Comparison of ENCODE assay signal across 18 cellular contexts in genomic region chr7:94512735-94513564, GRCh38. TPM values are rescaled to one million over a fixed set of nuclear protein-coding genes. Genes with fewer than 3 reads are reported as not detected.
DNase-seq lines count a peak whose midpoint lies in the region; ATAC-seq and TF ChIP-seq lines count a peak whose summit lies in the region.
"Had no signal": no experiment of that assay in that cellular context is flagged by ENCODE, and none has a peak within 500 bp of the region (broad histone marks: within the 10 kb centered on the region; RNA-seq: fewer than 3 reads in every experiment).

No MANE protein-coding gene starts in this region.

- H3K36me3 Mint-ChIP-seq in activated naive CD8-positive, alpha-beta T cell treated with anti-CD3 and anti-CD28 coated beads, Interleukin-2, amount 50 U/mL, for 24 hours (ENCODE audit: low read depth) = peaks cover 17% of the 10 kb centered on the region

- CTCF ChIA-PET in HEK293T (lab: Yijun Ruan, JAX) = interaction anchor here (0.7 kb wide), 1 partner anchor 297 kb away, joined by 3 read pairs; no protein-coding TSS in a partner anchor

- peak overlapping the region; percentile 55 for H3K27ac Mint-ChIP-seq in activated naive CD8-positive, alpha-beta T cell treated with anti-CD3 and anti-CD28 coated beads, Interleukin-2, amount 50 U/mL, for 24 hours
- H3K27ac Mint-ChIP-seq: stimulated activated effector memory CD8-positive, alpha-beta T cell treated with anti-CD3 and anti-CD28 coated beads, Interleukin-12 subunit alpha, Interleukin-12 subunit beta, amount 100 ng/mL, for 72 hours had no signal

- TF ChIP-seq CTCF in mucosa of descending colon (IDR thresholded peaks at IDR 0.05) = no peak

- peaks cover 56% of the 10 kb centered on the region for H4K20me1 ChIP-seq in BLaER1

- no peaks in the 10 kb centered on the region for H3K9me3 Mint-ChIP-seq in activated naive CD8-positive, alpha-beta T cell treated with anti-CD3 and anti-CD28 coated beads, Interleukin-2, amount 50 U/mL, for 24 hours
- H3K9me3 Mint-ChIP-seq: activated T-cell treated with anti-CD3 and anti-CD28 coated beads, Interleukin-2, amount 50 U/mL, for 24 hours; stimulated activated effector memory CD8-positive, alpha-beta T cell treated with anti-CD3 and anti-CD28 coated beads, Interleukin-12 subunit alpha, Interleukin-12 subunit beta, amount 100 ng/mL, for 72 hours had no signal

- H3K36me3 ChIP-seq in BLaER1 = peaks cover 13% of the 10 kb centered on the region
- no peaks in the 10 kb centered on the region for H3K36me3 ChIP-seq in mucosa of descending colon (ENCODE audit: low read depth)

- POLR2A ChIA-PET in HEK293T (lab: Yijun Ruan, JAX) = no interaction called here

- DNase-seq in HEK293T (ENCODE audit: extremely low spot score) (no peak), mucosa of descending colon (peak in 2 of 3 donors; percentile 38 to 54), ureter (ENCODE audit: low spot score) (no peak)
- no peak for DNase-seq in activated naive CD8-positive, alpha-beta T cell treated with anti-CD3 and anti-CD28 coated beads, Interleukin-2, amount 50 U/mL, for 24 hours
- no peak for DNase-seq in activated CD8-positive, alpha-beta memory T cell treated with anti-CD3 and anti-CD28 coated beads, Interleukin-2, amount 50 U/mL, for 48 hours
- DNase-seq in stimulated activated CD4-positive, alpha-beta T cell treated with anti-CD3 and anti-CD28 coated beads, Interleukin-1b, Interleukin-23, amount 100 ng/mL, for 48 hours = no peak
- DNase-seq: activated T-cell treated with anti-CD3 and anti-CD28 coated beads, Interleukin-2, amount 50 U/mL, for 24 hours; C1 segment of cervical spinal cord; effector CD4-positive, alpha-beta T cell; GOT3; midbrain; NCI-H1694 treated with DMSO at 0.1 percent for 48 hours; OCI-M1; stimulated activated CD4-positive, alpha-beta T cell treated with anti-CD3 and anti-CD28 coated beads, Interleukin-4, amount 100 ng/mL, for 1 hour had no signal

- H3K9ac ChIP-seq in BLaER1 = no peak overlapping the region
- H3K9ac ChIP-seq: KMS-11 had no signal

- H3K27me3 Mint-ChIP-seq in activated naive CD8-positive, alpha-beta T cell treated with anti-CD3 and anti-CD28 coated beads, Interleukin-2, amount 50 U/mL, for 24 hours = no peaks in the 10 kb centered on the region
- H3K27me3 Mint-ChIP-seq: activated T-cell treated with anti-CD3 and anti-CD28 coated beads, Interleukin-2, amount 50 U/mL, for 24 hours had no signal

- H3K4me1 Mint-ChIP-seq in activated naive CD8-positive, alpha-beta T cell treated with anti-CD3 and anti-CD28 coated beads, Interleukin-2, amount 50 U/mL, for 24 hours = peaks cover 54% of the 10 kb centered on the region

- H3K27me3 ChIP-seq in BLaER1 = no peaks in the 10 kb centered on the region

- H3K4me1 ChIP-seq in BLaER1 (peaks cover 45% of the 10 kb centered on the region), mucosa of descending colon (ENCODE audit: low read depth) (peaks cover 34% of the 10 kb centered on the region)

- ATAC-seq in activated naive CD8-positive, alpha-beta T cell treated with anti-CD3 and anti-CD28 coated beads, Interleukin-2, amount 50 U/mL, for 24 hours = no peak
- ATAC-seq in mucosa of descending colon (no peak), GM18861 (IDR thresholded peaks at IDR 0.05; ENCODE audit: unreplicated experiment) (no peak)
- ATAC-seq: stimulated activated effector memory CD8-positive, alpha-beta T cell treated with anti-CD3 and anti-CD28 coated beads, Interleukin-12 subunit alpha, Interleukin-12 subunit beta, amount 100 ng/mL, for 72 hours had no signal

- no peak overlapping the region for H3K4me3 Mint-ChIP-seq in activated naive CD8-positive, alpha-beta T cell treated with anti-CD3 and anti-CD28 coated beads, Interleukin-2, amount 50 U/mL, for 24 hours
- H3K4me3 Mint-ChIP-seq: activated T-cell treated with anti-CD3 and anti-CD28 coated beads, Interleukin-2, amount 50 U/mL, for 24 hours had no signal

- H3K4me3 ChIP-seq in BLaER1 (no peak overlapping the region), mucosa of descending colon (no peak overlapping the region)

- peak overlapping the region; percentile 80 for H3K4me2 ChIP-seq in BLaER1
- H3K4me2 ChIP-seq: KMS-11 had no signal

- intact Hi-C loops in mucosa of descending colon (cut with DNase I, micrococcal nuclease) = no loop called here

- H3K9me3 ChIP-seq in BLaER1 (no peaks in the 10 kb centered on the region), mucosa of descending colon (no peaks in the 10 kb centered on the region)

- no peak overlapping the region for H3K27ac ChIP-seq in BLaER1
- H3K27ac ChIP-seq: KMS-11 had no signal

TF ChIP-seq in HEK293T, 16 proteins besides CTCF, POLR2A, EP300 and RAD21:
- TF ChIP-seq ZNF384 (IDR thresholded peaks at IDR 0.05) (peak; percentile 75), FOXM1 (IDR thresholded peaks at IDR 0.05; ENCODE audit: borderline replicate concordance) (no peak)
TF ChIP-seq in HEK293T: peak in this region for 1.

RNA-seq across cellular contexts. Expression of gene CASD1, which starts 3.3 kb away (rescaled TPM):
- 10 to 100 TPM; 44.0 to 50.2 (median 45.0) TPM for total RNA-seq in mucosa of descending colon
- total RNA-seq in ureter = 27.3 TPM

Comparison
In these comparisons a context has a peak if more than half of its experiments do, and no peak if none do; other contexts are left out.
1. DNase-seq: peak in mucosa of descending colon (2 of 3); none in HEK293T (single experiment), activated naive CD8-positive, alpha-beta T cell treated with anti-CD3 and anti-CD28 coated beads, Interleukin-2, amount 50 U/mL, for 24 hours (single experiment), ureter (single experiment), activated CD8-positive, alpha-beta memory T cell treated with anti-CD3 and anti-CD28 coated beads, Interleukin-2, amount 50 U/mL, for 48 hours (single experiment) and stimulated activated CD4-positive, alpha-beta T cell treated with anti-CD3 and anti-CD28 coated beads, Interleukin-1b, Interleukin-23, amount 100 ng/mL, for 48 hours (single experiment).